12 cellular contexts compared by ENCODE assay signal in the genomic region with DNA sequence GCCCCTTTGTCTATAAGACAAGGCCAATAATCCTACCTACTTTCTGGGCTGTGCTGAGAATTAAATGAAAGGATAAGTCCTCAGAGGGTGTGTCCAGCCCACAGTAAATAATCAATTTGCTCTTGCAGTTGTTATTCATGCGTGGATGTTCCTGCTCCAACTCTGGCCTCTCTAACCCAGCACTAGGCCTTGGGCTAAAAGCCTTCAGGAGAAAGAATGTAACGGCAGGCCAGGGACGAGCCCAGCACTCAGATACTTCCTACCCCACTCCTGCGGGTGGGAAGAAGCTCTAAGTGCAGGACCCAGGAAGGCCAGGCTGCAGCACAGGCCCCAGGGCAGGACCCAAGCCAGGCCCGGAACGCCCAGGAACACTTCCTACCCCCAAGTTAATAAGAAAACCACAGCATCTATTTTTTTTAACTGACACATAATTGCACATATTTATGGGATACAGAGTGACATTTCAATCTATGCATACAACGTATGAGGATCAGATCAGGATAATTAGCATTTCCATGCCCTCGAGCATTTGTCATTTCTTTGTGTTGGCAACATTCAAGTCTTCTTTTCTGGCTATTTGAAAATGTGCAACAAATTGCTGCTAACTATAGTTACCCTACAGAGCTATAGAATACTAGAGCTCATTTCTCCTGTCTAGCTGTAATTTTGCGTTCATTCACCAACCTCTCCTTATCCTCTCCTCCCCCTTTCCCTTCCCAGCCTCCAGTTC.
A peak's percentile ranks its signal among the peaks of the same experiment; 100 is the strongest.
DNase-seq lines count a peak whose midpoint lies in the region; ATAC-seq and TF ChIP-seq lines count a peak whose summit lies in the region.
"Had no signal": no experiment of that assay in that cellular context is flagged by ENCODE, and none has a peak within 500 bp of the region (broad histone marks: within the 10 kb centered on the region; RNA-seq: fewer than 3 reads in every experiment).

No MANE protein-coding gene starts in this region.

- DNase-seq in EH (ENCODE audit: low read depth) (peak; percentile 69), T-helper 17 cell (no peak), retina (peak; percentile 58)
- DNase-seq in activated effector memory CD4-positive, alpha-beta T cell treated with anti-CD3 and anti-CD28 coated beads, Interleukin-2, amount 50 U/mL, for 16 hours, result no peak
- DNase-seq: COR-L47, cortex of kidney, NCI-H446, occipital lobe had no signal

- H3K4me3 Mint-ChIP-seq in T-helper 17 cell, result no peak overlapping the region

- H3K36me3 Mint-ChIP-seq in T-helper 17 cell (ENCODE audit: low read depth), result no peaks in the 10 kb centered on the region

- H3K27me3 Mint-ChIP-seq in T-helper 17 cell, result no peaks in the 10 kb centered on the region

- H3K27ac Mint-ChIP-seq in T-helper 17 cell, result peak overlapping the region; percentile 87

- no peak for TF ChIP-seq EP300 in gastroesophageal sphincter (IDR thresholded peaks at IDR 0.05)

- H3K4me1 ChIP-seq in gastroesophageal sphincter, result no peaks in the 10 kb centered on the region

- peaks cover 15% of the 10 kb centered on the region for H3K4me1 Mint-ChIP-seq in T-helper 17 cell

- H3K9me3 ChIP-seq in T-helper 17 cell (ENCODE audit: control insufficient read depth, low read length, poor library complexity, severe bottlenecking) (no peaks in the 10 kb centered on the region), gastroesophageal sphincter (no peaks in the 10 kb centered on the region)

- H3K27ac ChIP-seq in gastroesophageal sphincter, result peak overlapping the region in 3 of 4 donors; percentile 24 to 37 (median 29)

- H3K4me3 ChIP-seq in gastroesophageal sphincter, result no peak overlapping the region

- TF ChIP-seq POLR2A in gastroesophageal sphincter (IDR thresholded peaks at IDR 0.05), result no peak

- 74 to 79% methylated on average over 3 to 8 of the region's 9 CpGs for WGBS in gastroesophageal sphincter (ENCODE audit: low coverage in 1 of 2), 2 donors

- ATAC-seq in T-helper 17 cell, result peak; percentile 12
- ATAC-seq in gastroesophageal sphincter, result no peak
- ATAC-seq in GM21529 (IDR thresholded peaks at IDR 0.05; ENCODE audit: unreplicated experiment), result no peak
- ATAC-seq in HG02798 (IDR thresholded peaks at IDR 0.05; ENCODE audit: poor library complexity, unreplicated experiment), result no peak
- ATAC-seq in GM19452 (IDR thresholded peaks at IDR 0.05; ENCODE audit: unreplicated experiment), result no peak

- no peak for TF ChIP-seq CTCF in gastroesophageal sphincter (IDR thresholded peaks at IDR 0.05)

- no peaks in the 10 kb centered on the region for H3K27me3 ChIP-seq in gastroesophageal sphincter

- H3K36me3 ChIP-seq in gastroesophageal sphincter, result no peaks in the 10 kb centered on the region

Comparison
In these comparisons a context has a peak if more than half of its experiments do, and no peak if none do; other contexts are left out.
1. DNase-seq: peak in EH (single experiment) and retina (single experiment); none in T-helper 17 cell (0 of 3) and activated effector memory CD4-positive, alpha-beta T cell treated with anti-CD3 and anti-CD28 coated beads, Interleukin-2, amount 50 U/mL, for 16 hours (single experiment).